Comparison of ENCODE assay signal across 16 cellular contexts in genomic region chr16:53529529-53529928, GRCh38. TPM values are rescaled to one million over a fixed set of nuclear protein-coding genes. Genes with fewer than 3 reads are reported as not detected.
DNase-seq lines count a peak whose midpoint lies in the region; ATAC-seq and TF ChIP-seq lines count a peak whose summit lies in the region.
"Had no signal": no experiment of that assay in that cellular context is flagged by ENCODE, and none has a peak within 500 bp of the region (broad histone marks: within the 10 kb centered on the region; RNA-seq: fewer than 3 reads in every experiment).

No MANE protein-coding gene starts in this region.

- DNase-seq in DMS153 treated with DMSO at 0.1 percent for 48 hours (lab: John Stamatoyannopoulos, UW; ENCODE audit: unreplicated experiment) (peak; percentile 2), NCI-H1105 (lab: John Stamatoyannopoulos, UW) (peak; percentile 88), SHP77 treated with DMSO at 0.1 percent for 48 hours (lab: John Stamatoyannopoulos, UW) (peak; percentile 48), foreskin keratinocyte (no peak), posterior cingulate gyrus (no peak)
- no peak for DNase-seq in stimulated activated CD4-positive, alpha-beta T cell treated with anti-CD3 and anti-CD28 coated beads, Interleukin-4, amount 100 ng/mL, for 24 hours
- DNase-seq: anterior cingulate cortex; KBM-7; left colon; NCI-H345; stimulated activated CD4-positive, alpha-beta T cell treated with anti-CD3 and anti-CD28 coated beads, Interleukin-4, amount 100 ng/mL, for 1 hour; tibial artery had no signal

- H3K9me3 ChIP-seq in neural cell (ENCODE audit: low read length) = no peaks in the 10 kb centered on the region
- H3K9me3 ChIP-seq: SK-N-SH had no signal

- H3K27me3 ChIP-seq in neural cell (ENCODE audit: insufficient read depth, low read depth, low read length) (no peaks in the 10 kb centered on the region), foreskin keratinocyte (no peaks in the 10 kb centered on the region)

- no peaks in the 10 kb centered on the region for H3F3A ChIP-seq in neural cell (ENCODE audit: insufficient read depth, low read length, poor library complexity, severe bottlenecking)

- H2AFZ ChIP-seq in neural cell (ENCODE audit: low read depth, low read length) = no peak overlapping the region

- no peak overlapping the region for H3K9ac ChIP-seq in neural cell (ENCODE audit: low read length)
- H3K9ac ChIP-seq: SK-N-SH had no signal

- H3K36me3 ChIP-seq in neural cell (ENCODE audit: insufficient read depth, low read length) = no peaks in the 10 kb centered on the region
- H3K36me3 ChIP-seq: tibial artery had no signal

- peak; percentile 88 for TF ChIP-seq EP300 in neural cell (conservative IDR thresholded peaks at IDR 0.05; ENCODE audit: poor library complexity, severe bottlenecking)

- H3K27ac ChIP-seq in neural cell (ENCODE audit: low read length) = no peak overlapping the region
- no peak overlapping the region for H3K27ac ChIP-seq in foreskin keratinocyte
- H3K27ac ChIP-seq: tibial artery had no signal

- no peak for TF ChIP-seq RAD21 in neural cell (conservative IDR thresholded peaks at IDR 0.05)

- ATAC-seq in foreskin keratinocyte = no peak
- ATAC-seq in GM18520 (IDR thresholded peaks at IDR 0.05; ENCODE audit: unreplicated experiment) = no peak
- ATAC-seq: left colon; natural killer cell treated with Interleukin-12 subunit alpha and Interleukin-12 subunit beta and Interleukin-15 and Interleukin-18, amount 100 ng/mL, for 72 hours had no signal

- H3K4me2 ChIP-seq in neural cell (ENCODE audit: low read length) = peak overlapping the region; percentile 72
- H3K4me2 ChIP-seq: SK-N-SH had no signal

- peak overlapping the region; percentile 50 for H3K4me3 ChIP-seq in neural cell (ENCODE audit: low read length)
- H3K4me3 ChIP-seq: tibial artery had no signal

- no peaks in the 10 kb centered on the region for H3K4me1 ChIP-seq in foreskin keratinocyte
- H3K4me1 ChIP-seq: tibial artery had no signal

- no peaks in the 10 kb centered on the region for H3K9me2 ChIP-seq in neural cell (ENCODE audit: insufficient read depth, low read length)
- H3K9me2 ChIP-seq: SK-N-SH had no signal

- no peaks in the 10 kb centered on the region for H3K79me2 ChIP-seq in neural cell (replicated peaks; ENCODE audit: insufficient read depth, low read length)

- TF ChIP-seq CTCF in neural cell (IDR thresholded peaks at IDR 0.05; ENCODE audit: poor library complexity, severe bottlenecking) (no peak), foreskin keratinocyte (conservative IDR thresholded peaks at IDR 0.05) (no peak)

- H4K20me1 ChIP-seq in neural cell (ENCODE audit: insufficient read depth) = no peaks in the 10 kb centered on the region

- intact Hi-C loops in posterior cingulate gyrus (cut with DNase I) = no loop called here

TF ChIP-seq in neural cell, 6 proteins besides CTCF, POLR2A, EP300 and RAD21:
- TF ChIP-seq TAF1 (IDR thresholded peaks at IDR 0.05; ENCODE audit: low read depth) (no peak), MXI1 (conservative IDR thresholded peaks at IDR 0.05; ENCODE audit: poor library complexity, severe bottlenecking) (no peak), EZH2 (IDR thresholded peaks at IDR 0.05; ENCODE audit: borderline replicate concordance, insufficient read depth, low read length, poor library complexity, severe bottlenecking) (no peak), POLR2AphosphoS5 (IDR thresholded peaks at IDR 0.05) (peak; percentile 96), REST (IDR thresholded peaks at IDR 0.05; ENCODE audit: borderline replicate concordance) (peak; percentile 49), SMC3 (conservative IDR thresholded peaks at IDR 0.05; ENCODE audit: poor library complexity) (no peak)

RNA-seq across cellular contexts. Expression of gene AKTIP, which starts 26.5 kb away (rescaled TPM):
- polyA plus RNA-seq in neural cell = 68.6 and 73.7 TPM in 2 replicates
- polyA minus RNA-seq in neural cell = 34.8 and 46.5 TPM in 2 replicates
- 11.8 and 12.9 TPM in 2 replicates for total RNA-seq in foreskin keratinocyte
- 8.8 and 10.4 TPM in 2 replicates for polyA plus RNA-seq in foreskin keratinocyte

Comparison
In these comparisons a context has a peak if more than half of its experiments do, and no peak if none do; other contexts are left out.
1. DNase-seq: peak in DMS153 treated with DMSO at 0.1 percent for 48 hours (single experiment), NCI-H1105 (single experiment) and SHP77 treated with DMSO at 0.1 percent for 48 hours (single experiment); none in foreskin keratinocyte (0 of 2), stimulated activated CD4-positive, alpha-beta T cell treated with anti-CD3 and anti-CD28 coated beads, Interleukin-4, amount 100 ng/mL, for 24 hours (single experiment) and posterior cingulate gyrus (0 of 10).